In genomic region chr17:75589017-75589918, GRCh38 we compare ENCODE assay signal across 9 cellular contexts. TPM values are rescaled to one million over a fixed set of nuclear protein-coding genes. Genes with fewer than 3 reads are reported as not detected.
DNase-seq lines count a peak whose midpoint lies in the region; ATAC-seq, FAIRE-seq and TF ChIP-seq lines count a peak whose summit lies in the region.
"Had no signal": no experiment of that assay in that cellular context is flagged by ENCODE, and none has a peak within 500 bp of the region (broad histone marks: within the 10 kb centered on the region; RNA-seq: fewer than 3 reads in every experiment).

No MANE protein-coding gene starts in this region.

- no peaks in the 10 kb centered on the region for H4K20me1 ChIP-seq in keratinocyte (ENCODE audit: control insufficient read depth, extremely low read depth, insufficient read depth, low read length)

- peak overlapping the region; percentile 51 for H2AFZ ChIP-seq in keratinocyte (ENCODE audit: control insufficient read depth, low read length)

- ATAC-seq in GM18519 (IDR thresholded peaks at IDR 0.05; ENCODE audit: low FRiP score, unreplicated experiment) (peak; percentile 58), HG03175 (IDR thresholded peaks at IDR 0.05; ENCODE audit: unreplicated experiment) (peak; percentile 74)

- no peaks in the 10 kb centered on the region for H3K79me2 ChIP-seq in keratinocyte (ENCODE audit: control insufficient read depth, insufficient read depth, low read length)

- no peak for FAIRE-seq in keratinocyte (lab: Jason Lieb, UNC)
- FAIRE-seq: G401.6 had no signal

- TF ChIP-seq CTCF in keratinocyte (optimal IDR thresholded peaks at IDR 0.05 in 1 of 3, IDR thresholded peaks at IDR 0.05 in 1 of 3, conservative IDR thresholded peaks at IDR 0.05 in 1 of 3; ENCODE audit: extremely low read depth in 1 of 3, insufficient read depth in 2 of 3, low read length in 3 of 3) = peak in 2 of 3 experiments; percentile 15 to 69

- H3K4me2 ChIP-seq in keratinocyte (ENCODE audit: control insufficient read depth, extremely low read depth, insufficient read depth, low read depth, low read length) = peak overlapping the region; percentile 48

- H3K4me3 ChIP-seq in keratinocyte (ENCODE audit: control insufficient read depth in 2 of 3, extremely low read depth in 1 of 3, insufficient read depth in 2 of 3, low read depth in 1 of 3, low read length in 3 of 3) = peak overlapping the region; percentile 7 to 50 (median 43)

- H3K27ac ChIP-seq in keratinocyte (ENCODE audit: control insufficient read depth, insufficient read depth, low read length) = no peak overlapping the region

- peaks cover 37% of the 10 kb centered on the region for H3K27me3 ChIP-seq in keratinocyte (ENCODE audit: control insufficient read depth, extremely low read depth, insufficient read depth, low read length)

- no peaks in the 10 kb centered on the region for H3K4me1 ChIP-seq in keratinocyte (ENCODE audit: control insufficient read depth, extremely low read depth, insufficient read depth, low read length)

- H3K9me1 ChIP-seq in keratinocyte (ENCODE audit: control insufficient read depth, extremely low read depth, insufficient read depth, low read length) = no peaks in the 10 kb centered on the region

- DNase-seq in 8988T = peak; percentile 97
- DNase-seq in NCI-H345 (lab: John Stamatoyannopoulos, UW) = peak; percentile 96
- DNase-seq in activated CD4-positive, alpha-beta T cell treated with anti-CD3 and anti-CD28 coated beads for 1 hour = peak; percentile 93
- DNase-seq in cerebellar cortex (ENCODE audit: low spot score) = peak; percentile 71
- no peak for DNase-seq in keratinocyte (ENCODE audit: low read depth, low spot score)
- peak; percentile 96 to 99 for DNase-seq in stimulated activated CD4-positive, alpha-beta T cell treated with anti-CD3 and anti-CD28 coated beads, Interleukin-12 subunit alpha, Interleukin-12 subunit beta, amount 100 ng/mL, for 24 hours (ENCODE audit: low read depth in 2 of 2)

- no peaks in the 10 kb centered on the region for H3K36me3 ChIP-seq in keratinocyte (ENCODE audit: control insufficient read depth in 2 of 2, extremely low read depth in 1 of 2, insufficient read depth in 2 of 2, low read length in 2 of 2)

- H3K9me3 ChIP-seq in keratinocyte (ENCODE audit: control insufficient read depth, low read depth, low read length) = no peaks in the 10 kb centered on the region

- peak overlapping the region; percentile 22 for H3K9ac ChIP-seq in keratinocyte (ENCODE audit: control insufficient read depth, extremely low read depth, insufficient read depth, low read length)

- dilution Hi-C loops in keratinocyte (cut with MboI; ENCODE audit: extremely low pct_ligation_motif_present, low sequenced_read_pairs) = no loop called here

RNA-seq across cellular contexts. Expression of gene MYO15B, which starts 1.7 kb away (rescaled TPM):
- polyA plus RNA-seq in keratinocyte = 0.01 to 0.35 TPM (median 0.14 TPM) in 3 replicates
- 1.6 TPM for polyA plus RNA-seq in keratinocyte (2011; ENCODE audit: low read depth)
- not detected in 2 replicates for polyA plus RNA-seq in keratinocyte (2011; cell fraction: cytosol; rRNA removed)
- polyA plus RNA-seq in keratinocyte (2011; cell fraction: nucleus; rRNA removed) = 0.57 and 1.9 TPM in 2 replicates
- polyA plus RNA-seq in keratinocyte (2012; ENCODE audit: low replicate concordance) = 0.44 and 1.9 TPM in 2 replicates
- polyA minus RNA-seq in keratinocyte = 0.06 TPM in 1 of 3 replicates, not detected in the others
- not detected for polyA minus RNA-seq in keratinocyte (2011; cell fraction: cytosol; rRNA and poly(A)+ RNA removed)
- polyA minus RNA-seq in keratinocyte (2011; cell fraction: nucleus; rRNA and poly(A)+ RNA removed) = 1.4 TPM in 1 of 2 replicates, not detected in the other

RNA-seq across cellular contexts. Expression of gene SMIM5, which starts 44.0 kb away (rescaled TPM):
- 0.15 to 0.59 TPM (median 0.24 TPM) in 3 replicates for polyA plus RNA-seq in keratinocyte
- polyA plus RNA-seq in keratinocyte (2011; ENCODE audit: low read depth) = 0.80 TPM
- 0.23 and 0.39 TPM in 2 replicates for polyA plus RNA-seq in keratinocyte (2011; cell fraction: cytosol; rRNA removed)
- polyA plus RNA-seq in keratinocyte (2011; cell fraction: nucleus; rRNA removed) = 0.18 and 0.28 TPM in 2 replicates
- polyA plus RNA-seq in keratinocyte (2012; ENCODE audit: low replicate concordance) = 0.19 and 5.3 TPM in 2 replicates
- polyA minus RNA-seq in keratinocyte = 0.13 to 0.66 TPM (median 0.30 TPM) in 3 replicates
- not detected for polyA minus RNA-seq in keratinocyte (2011; cell fraction: cytosol; rRNA and poly(A)+ RNA removed)
- 0.39 and 0.53 TPM in 2 replicates for polyA minus RNA-seq in keratinocyte (2011; cell fraction: nucleus; rRNA and poly(A)+ RNA removed)
